Comparison of ENCODE assay signal across 9 cellular contexts in the genomic region with DNA sequence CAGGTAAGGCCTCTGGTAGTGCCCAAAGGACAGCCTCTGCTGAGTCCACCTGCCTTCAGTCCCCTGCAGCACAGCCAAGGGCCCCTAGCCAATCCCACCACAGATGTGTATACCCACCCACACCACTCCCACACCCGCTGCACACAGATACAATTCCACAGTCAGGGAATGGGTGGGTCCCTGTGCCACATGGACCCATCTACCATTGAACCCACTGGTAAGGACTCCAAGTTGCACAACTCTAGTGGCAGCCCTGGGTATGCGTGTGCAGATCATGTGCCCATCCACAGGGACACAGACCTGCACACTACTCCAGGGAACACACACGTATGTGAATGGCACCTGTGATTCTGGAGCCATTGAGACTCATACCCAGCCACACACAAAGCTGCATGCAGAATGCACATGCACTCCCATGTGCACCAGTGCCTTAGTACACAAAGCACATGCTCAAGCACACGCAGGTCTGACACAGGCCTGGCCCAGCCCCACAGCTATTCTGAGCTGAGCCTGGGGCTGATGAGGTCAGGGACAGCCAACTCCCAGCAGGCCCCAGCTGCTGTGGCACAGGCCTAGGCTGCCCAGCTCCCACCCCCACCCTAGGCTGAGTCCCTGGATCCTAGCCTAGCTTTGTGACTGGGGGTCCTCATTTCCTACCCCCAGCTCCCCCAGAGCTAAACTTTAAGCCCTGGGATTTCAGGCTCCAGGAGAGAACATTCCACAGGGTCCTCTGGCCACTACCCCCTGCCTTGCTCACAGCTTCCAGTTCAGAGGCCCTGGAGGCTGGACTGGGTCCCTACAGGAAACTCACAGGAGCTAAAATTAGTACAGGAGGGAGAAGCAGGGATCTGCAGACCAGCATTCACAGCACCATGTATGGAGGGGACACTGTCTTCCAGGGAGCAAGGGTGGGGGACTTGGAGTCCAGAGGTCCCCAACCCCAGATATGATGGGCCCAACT. TPM values are rescaled to one million over a fixed set of nuclear protein-coding genes. Genes with fewer than 3 reads are reported as not detected.
DNase-seq lines count a peak whose midpoint lies in the region; ATAC-seq and TF ChIP-seq lines count a peak whose summit lies in the region.
"Had no signal": no experiment of that assay in that cellular context is flagged by ENCODE, and none has a peak within 500 bp of the region (broad histone marks: within the 10 kb centered on the region; RNA-seq: fewer than 3 reads in every experiment).

No MANE protein-coding gene starts in this region.

- peak overlapping the region in 1 of 2 experiments; percentile 68 for H3K14ac ChIP-seq in mesenchymal stem cell (ENCODE audit: low read length in 2 of 2)

- no peak overlapping the region for H3K23ac ChIP-seq in mesenchymal stem cell (ENCODE audit: low read length in 2 of 2)

- H3K4me1 ChIP-seq in OCI-LY3 (ENCODE audit: low read length) (peaks cover 28% of the 10 kb centered on the region), mesenchymal stem cell (ENCODE audit: control insufficient read depth, insufficient read depth, low read depth, low read length) (peaks cover 38% of the 10 kb centered on the region), SK-N-SH (ENCODE audit: control insufficient read depth in 1 of 2, insufficient read depth in 2 of 2, low read depth in 1 of 2, low read length in 1 of 2) (peaks cover 0 to 33% of the 10 kb centered on the region in 2 experiments; a peak in 1 of 4 replicates)

- CTCF ChIA-PET in SK-N-SH (lab: Yijun Ruan, JAX), result interaction anchor here (0.8 to 5.7 kb wide), 9 partner anchors 9 to 214 kb away, joined by 3 to 42 read pairs (median 3); no protein-coding TSS in a partner anchor

- peak overlapping the region; percentile 84 for H3K27ac ChIP-seq in OCI-LY3 (ENCODE audit: low read length)
- no peak overlapping the region for H3K27ac ChIP-seq in mesenchymal stem cell (ENCODE audit: low read length, poor library complexity, severe bottlenecking)
- no peak overlapping the region; a peak in 1 of 4 replicates for H3K27ac ChIP-seq in SK-N-SH (ENCODE audit: low read depth in 2 of 2, low read length in 1 of 2)

- H3K36me3 Mint-ChIP-seq in effector memory CD8-positive, alpha-beta T cell (ENCODE audit: insufficient read depth), result no peaks in the 10 kb centered on the region

- TF ChIP-seq CTCF in AG10803 (conservative IDR thresholded peaks at IDR 0.05; ENCODE audit: low read length) (peak; percentile 4; the same call in 1 of the 2 replicates), OCI-LY3 (IDR thresholded peaks at IDR 0.05; ENCODE audit: low read depth, low read length) (no peak), SK-N-SH (IDR thresholded peaks at IDR 0.05) (no peak)

- peak overlapping the region; percentile 78 for H3K4me3 Mint-ChIP-seq in effector memory CD8-positive, alpha-beta T cell

- H4K8ac ChIP-seq in mesenchymal stem cell (ENCODE audit: low read length), result peak overlapping the region; percentile 56

- H2BK5ac ChIP-seq in mesenchymal stem cell (ENCODE audit: low read depth, low read length, poor library complexity, severe bottlenecking), result no peak overlapping the region

- H3K27me3 ChIP-seq in OCI-LY3 (ENCODE audit: low read depth, low read length) (peaks cover 12% of the 10 kb centered on the region), mesenchymal stem cell (ENCODE audit: control insufficient read depth in 1 of 2, insufficient read depth in 1 of 2, low read length in 2 of 2) (peaks cover 15 to 20% of the 10 kb centered on the region in 2 experiments), SK-N-SH (ENCODE audit: insufficient read depth) (peaks cover under 1% of the 10 kb centered on the region; the same call in 1 of the 2 replicates)

- no peaks in the 10 kb centered on the region for H3F3A ChIP-seq in SK-N-SH (replicated peaks; ENCODE audit: insufficient read depth)

- H3K36me3 ChIP-seq in OCI-LY3 (replicated peaks; ENCODE audit: low read depth, low read length), result peaks cover 26% of the 10 kb centered on the region
- H3K36me3 ChIP-seq in mesenchymal stem cell (ENCODE audit: control insufficient read depth in 1 of 2, insufficient read depth in 2 of 2, low read depth in 1 of 2, low read length in 2 of 2), result no peaks in the 10 kb centered on the region
- H3K36me3 ChIP-seq in SK-N-SH (replicated peaks in 1 of 2; ENCODE audit: control insufficient read depth in 1 of 2, insufficient read depth in 2 of 2, low read length in 1 of 2), result no peaks in the 10 kb centered on the region

- H2BK15ac ChIP-seq in mesenchymal stem cell (ENCODE audit: low read depth, poor library complexity, severe bottlenecking), result no peak overlapping the region

- no peak overlapping the region for H3K4ac ChIP-seq in mesenchymal stem cell (ENCODE audit: low read depth in 1 of 2, low read length in 2 of 2)

- H3K9me3 ChIP-seq in OCI-LY3 (ENCODE audit: insufficient read depth, low read length) (no peaks in the 10 kb centered on the region), mesenchymal stem cell (ENCODE audit: control insufficient read depth, low read length) (no peaks in the 10 kb centered on the region), SK-N-SH (no peaks in the 10 kb centered on the region)

- H3K18ac ChIP-seq in mesenchymal stem cell (ENCODE audit: low read depth in 1 of 2, low read length in 2 of 2), result peak overlapping the region in 1 of 2 experiments; percentile 46

- peak overlapping the region; percentile 96 for H3K4me2 ChIP-seq in OCI-LY3 (ENCODE audit: low read length)
- no peak overlapping the region for H3K4me2 ChIP-seq in mesenchymal stem cell (ENCODE audit: low read length, poor library complexity, severe bottlenecking)
- H3K4me2 ChIP-seq in SK-N-SH, result no peak overlapping the region

- POLR2A ChIA-PET in SK-N-SH (lab: Yijun Ruan, JAX), result no interaction called here

- H4K20me1 ChIP-seq in OCI-LY3 (ENCODE audit: insufficient read depth, low read length) (peaks cover 18% of the 10 kb centered on the region), SK-N-SH (ENCODE audit: insufficient read depth) (no peaks in the 10 kb centered on the region)

- no peak overlapping the region for H2AK5ac ChIP-seq in mesenchymal stem cell (ENCODE audit: low read length, severe bottlenecking)

- DNase-seq in AG10803 (ENCODE audit: low read depth) (peak; percentile 49), mesenchymal stem cell (peak; percentile 74), D341Med (ENCODE audit: low spot score) (no peak), SK-N-SH (no peak)
- DNase-seq in effector memory CD8-positive, alpha-beta T cell, result no peak

- H3K4me1 Mint-ChIP-seq in effector memory CD8-positive, alpha-beta T cell (ENCODE audit: low read depth in 2 of 2), result peaks cover 22 to 32% of the 10 kb centered on the region in 2 donors

- 84% methylated on average over 4 of the region's 4 CpGs for WGBS in mesenchymal stem cell
- 100% methylated on average over 1 of the region's 4 CpGs for WGBS in SK-N-SH (ENCODE audit: low lambda C conversion rate)

- peaks cover 5 to 18% of the 10 kb centered on the region in 2 donors for H3K27me3 Mint-ChIP-seq in effector memory CD8-positive, alpha-beta T cell

- H3K4me3 ChIP-seq in AG10803 (ENCODE audit: low read length) (no peak overlapping the region), OCI-LY3 (ENCODE audit: low read length) (peak overlapping the region; percentile 93), mesenchymal stem cell (ENCODE audit: insufficient read depth in 1 of 2, low read depth in 1 of 2, low read length in 2 of 2) (no peak overlapping the region), SK-N-SH (ENCODE audit: low read depth in 2 of 2, low read length in 1 of 2) (no peak overlapping the region)

- H2AFZ ChIP-seq in OCI-LY3 (ENCODE audit: low read depth, low read length) (no peak overlapping the region), mesenchymal stem cell (ENCODE audit: low read depth, low read length) (no peak overlapping the region), SK-N-SH (ENCODE audit: low read depth) (no peak overlapping the region)

- H2BK120ac ChIP-seq in mesenchymal stem cell (ENCODE audit: low read depth, low read length), result peak overlapping the region; percentile 35

- no peaks in the 10 kb centered on the region for H3K9me2 ChIP-seq in SK-N-SH

- H4K91ac ChIP-seq in mesenchymal stem cell (ENCODE audit: low read length), result peak overlapping the region; percentile 11

- no peaks in the 10 kb centered on the region for H3K9me3 Mint-ChIP-seq in effector memory CD8-positive, alpha-beta T cell

- H3K79me2 ChIP-seq in OCI-LY3 (ENCODE audit: low read length) (peaks cover 68% of the 10 kb centered on the region), SK-N-SH (ENCODE audit: insufficient read depth) (no peaks in the 10 kb centered on the region)

- H3K27ac Mint-ChIP-seq in effector memory CD8-positive, alpha-beta T cell, result peak overlapping the region; percentile 84 to 85

- H3K9ac ChIP-seq in OCI-LY3 (ENCODE audit: low read length) (peak overlapping the region; percentile 91), mesenchymal stem cell (ENCODE audit: low read length) (no peak overlapping the region), SK-N-SH (no peak overlapping the region)

- H2BK12ac ChIP-seq in mesenchymal stem cell (ENCODE audit: low read length in 2 of 2), result peak overlapping the region in 1 of 2 experiments; percentile 6

- no peak for ATAC-seq in effector memory CD8-positive, alpha-beta T cell (replicated peaks)
- no peak for ATAC-seq in HG03469 (IDR thresholded peaks at IDR 0.05; ENCODE audit: unreplicated experiment)
- no peak for ATAC-seq in HG03039 (IDR thresholded peaks at IDR 0.05; ENCODE audit: unreplicated experiment)
- ATAC-seq: left lobe of liver had no signal

- no peak for TF ChIP-seq RAD21 in SK-N-SH (IDR thresholded peaks at IDR 0.05; ENCODE audit: low read length)

- no peak for TF ChIP-seq EP300 in SK-N-SH (IDR thresholded peaks at IDR 0.05; ENCODE audit: borderline replicate concordance in 1 of 2, low read depth in 1 of 2, low read length in 1 of 2)

- no peaks in the 10 kb centered on the region for H3K79me1 ChIP-seq in mesenchymal stem cell (replicated peaks; ENCODE audit: low read length, poor library complexity, severe bottlenecking)

TF ChIP-seq in SK-N-SH, 30 proteins besides CTCF, POLR2A, EP300 and RAD21 (continues in another document):
- TF ChIP-seq ELF1 (IDR thresholded peaks at IDR 0.05), result no peak
- no peak for TF ChIP-seq FOXM1 (IDR thresholded peaks at IDR 0.05; ENCODE audit: low read depth)
- no peak for TF ChIP-seq TCF12 (IDR thresholded peaks at IDR 0.05)

RNA-seq across cellular contexts. Expression of a gene that starts 2.8 kb away (rescaled TPM):
- polyA plus RNA-seq in mesenchymal stem cell (2013, experiment 1 of 2), result 0.55 TPM
- polyA plus RNA-seq in mesenchymal stem cell (2013, experiment 2 of 2), result 0.40 TPM
- polyA plus RNA-seq in SK-N-SH (2012; rRNA removed), result 0.18 and 0.58 TPM in 2 replicates
- 0.03 and 0.10 TPM in 2 replicates for polyA plus RNA-seq in SK-N-SH (2012; cell fraction: cytosol; rRNA removed)
- polyA plus RNA-seq in SK-N-SH (2012; cell fraction: nucleus; rRNA removed), result 1.2 and 1.5 TPM in 2 replicates

RNA-seq across cellular contexts. Expression of a gene that starts 5.0 kb away (rescaled TPM):
- polyA plus RNA-seq in mesenchymal stem cell (2013, experiment 1 of 2), result not detected
- polyA plus RNA-seq in mesenchymal stem cell (2013, experiment 2 of 2), result 0.03 TPM
- polyA plus RNA-seq in SK-N-SH (2012; rRNA removed), result 0.03 and 0.10 TPM in 2 replicates
- polyA plus RNA-seq in SK-N-SH (2012; cell fraction: cytosol; rRNA removed), result 0.05 TPM in 2 replicates
- polyA plus RNA-seq in SK-N-SH (2012; cell fraction: nucleus; rRNA removed), result 0.04 and 0.06 TPM in 2 replicates

RNA-seq across cellular contexts. Expression of a gene that starts 21.4 kb away (rescaled TPM):
- not detected for polyA plus RNA-seq in mesenchymal stem cell (2013, experiment 1 of 2)
- polyA plus RNA-seq in mesenchymal stem cell (2013, experiment 2 of 2), result not detected
- not detected in 2 replicates for polyA plus RNA-seq in SK-N-SH (2012; rRNA removed)
- 0.01 TPM in 1 of 2 replicates, not detected in the other for polyA plus RNA-seq in SK-N-SH (2012; cell fraction: cytosol; rRNA removed)
- polyA plus RNA-seq in SK-N-SH (2012; cell fraction: nucleus; rRNA removed), result 0.18 and 0.32 TPM in 2 replicates

Comparison
In these comparisons a context has a peak if more than half of its experiments do, and no peak if none do; other contexts are left out.
1. DNase-seq: peak in AG10803 (single experiment) and mesenchymal stem cell (single experiment); none in effector memory CD8-positive, alpha-beta T cell (0 of 3), D341Med (single experiment) and SK-N-SH (single experiment).